In genomic region chrX:47456080-47456479, GRCh38 we compare ENCODE assay signal across 17 cellular contexts.
"Had no signal": no experiment of that assay in that cellular context is flagged by ENCODE, and none has a peak within 500 bp of the region (broad histone marks: within the 10 kb centered on the region; RNA-seq: fewer than 3 reads in every experiment).

No MANE protein-coding gene starts in this region.

- H3K4me3 ChIP-seq: lung, upper lobe of left lung had no signal

- H3K27ac ChIP-seq: foreskin keratinocyte, upper lobe of left lung had no signal

- H3K4me1 ChIP-seq: foreskin keratinocyte, upper lobe of left lung had no signal

- DNase-seq: activated CD4-positive, alpha-beta memory T cell treated with anti-CD3 and anti-CD28 coated beads for 36 hours; activated CD4-positive, alpha-beta T cell treated with anti-CD3 and anti-CD28 coated beads for 48 hours; activated naive CD4-positive, alpha-beta T cell treated with Interleukin-2 at 50 U/mL for 16 hours; activated naive CD8-positive, alpha-beta T cell treated with anti-CD3 and anti-CD28 coated beads for 36 hours; activated T-cell treated with anti-CD3 and anti-CD28 coated beads, Interleukin-2, amount 50 U/mL, for 48 hours; effector CD4-positive, alpha-beta T cell; foreskin keratinocyte; hypothalamus; islet precursor cell; left colon; naive thymus-derived CD4-positive, alpha-beta T cell; occipital lobe; posterior cingulate gyrus; stimulated activated CD4-positive, alpha-beta T cell treated with anti-CD3 and anti-CD28 coated beads, Interleukin-4, amount 100 ng/mL, for 24 hours; stimulated activated naive CD8-positive, alpha-beta T cell treated with anti-CD3 and anti-CD28 coated beads, Interleukin-15, Interleukin-2, amounts not matched to agents 100 U/mL and 50 U/mL, for 24 hours; upper lobe of left lung had no signal

- H3K27me3 ChIP-seq: foreskin keratinocyte, upper lobe of left lung had no signal

- ATAC-seq: foreskin keratinocyte; left colon; naive thymus-derived CD4-positive, alpha-beta T cell; stimulated activated naive CD8-positive, alpha-beta T cell treated with anti-CD3 and anti-CD28 coated beads, Interleukin-15, Interleukin-2, amounts not matched to agents 100 U/mL and 50 U/mL, for 24 hours had no signal
